ENCODE assay signal across 8 cellular contexts in the genomic region with DNA sequence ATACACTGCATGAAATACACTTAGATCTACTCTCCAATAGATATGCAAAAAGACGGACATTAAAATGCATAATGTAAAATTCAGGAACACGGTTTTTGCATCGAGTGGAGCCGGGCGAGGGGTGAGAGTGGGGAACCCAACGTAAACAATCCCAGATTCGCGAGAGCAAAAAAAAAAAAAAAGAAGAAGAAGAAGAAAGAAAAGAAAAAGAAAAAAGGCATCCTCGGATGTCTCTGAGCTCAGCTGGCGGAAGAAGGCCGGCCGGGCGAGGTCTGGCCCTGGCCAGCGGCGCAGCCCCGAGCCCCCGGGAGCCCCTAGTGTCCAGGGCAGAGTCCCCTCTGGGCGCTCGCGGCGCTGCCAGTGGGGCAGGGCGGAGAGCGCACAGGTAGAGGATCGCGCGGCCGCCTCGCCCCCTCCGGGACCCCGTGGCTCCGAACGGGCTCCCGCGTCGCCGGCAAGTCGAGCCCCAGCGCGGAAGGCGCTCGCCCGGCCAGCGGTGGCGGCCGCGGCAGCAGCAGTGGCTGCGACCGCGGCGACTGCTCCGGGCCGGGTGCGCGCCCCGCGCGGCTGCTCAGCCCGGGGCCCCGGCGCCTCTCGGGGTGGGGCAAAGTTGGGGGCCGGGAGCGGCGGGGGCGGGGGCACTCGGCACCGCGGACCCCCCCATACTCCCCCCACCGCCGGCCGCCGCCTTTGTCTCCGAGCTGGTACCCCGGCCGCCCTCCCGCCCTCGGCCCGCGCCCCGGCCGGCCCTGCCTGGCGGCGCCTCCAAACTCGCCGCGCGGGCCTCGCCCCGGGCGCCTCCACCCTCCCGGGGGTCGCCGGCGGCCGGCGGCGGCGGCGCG. TPM values are rescaled to one million over a fixed set of nuclear protein-coding genes. Genes with fewer than 3 reads are reported as not detected.
DNase-seq lines count a peak whose midpoint lies in the region; ATAC-seq and TF ChIP-seq lines count a peak whose summit lies in the region.

No MANE protein-coding gene starts in this region.

- H3K9ac ChIP-seq in skeletal muscle satellite cell (ENCODE audit: low read depth, low read length) = peak overlapping the region; percentile 86

- no peaks in the 10 kb centered on the region for H3K9me2 ChIP-seq in hepatocyte (replicated peaks; ENCODE audit: insufficient read depth)

- H3K27ac Mint-ChIP-seq in Caco-2 (ENCODE audit: unreplicated experiment) = peak overlapping the region; percentile 89
- no peak overlapping the region for H3K27ac Mint-ChIP-seq in activated T-helper 2 cell treated with anti-CD3 and anti-CD28 coated beads, Interferon-gamma antibody, Interleukin-2, Interleukin-4, amounts not matched to agents 10 μg/mL and 5 μg/mL and 100 μg/mL, durations not matched to agents 14 hours and 24 hours and 36 hours

- POLR2A ChIA-PET in Caco-2 (lab: Charles Lee) = interaction anchor here (0.6 to 0.7 kb wide), 3 partner anchors 19 to 64 kb away, joined by 4 to 6 read pairs (median 5); no protein-coding TSS in a partner anchor

- peak overlapping the region; percentile 82 for H3K4me2 ChIP-seq in hepatocyte
- peak overlapping the region; percentile 86 for H3K4me2 ChIP-seq in skeletal muscle satellite cell (ENCODE audit: low read length)

- H3K27me3 ChIP-seq in Caco-2 (replicated peaks; ENCODE audit: control insufficient read depth, insufficient read depth, low read length) (no peaks in the 10 kb centered on the region), hepatocyte (peaks cover 30% of the 10 kb centered on the region), skeletal muscle satellite cell (ENCODE audit: control insufficient read depth, insufficient read depth, low read length) (no peaks in the 10 kb centered on the region)

- no peaks in the 10 kb centered on the region for H3K9me3 Mint-ChIP-seq in Caco-2 (ENCODE audit: unreplicated experiment)
- no peaks in the 10 kb centered on the region for H3K9me3 Mint-ChIP-seq in activated T-helper 2 cell treated with anti-CD3 and anti-CD28 coated beads, Interferon-gamma antibody, Interleukin-2, Interleukin-4, amounts not matched to agents 10 μg/mL and 5 μg/mL and 100 μg/mL, durations not matched to agents 14 hours and 24 hours and 36 hours

- H3K4me1 ChIP-seq in Caco-2 = peaks cover 44% of the 10 kb centered on the region
- peaks cover 56% of the 10 kb centered on the region for H3K4me1 ChIP-seq in hepatocyte (ENCODE audit: insufficient read depth)
- H3K4me1 ChIP-seq in skeletal muscle satellite cell (ENCODE audit: control insufficient read depth, insufficient read depth, low read length) = peaks cover 60% of the 10 kb centered on the region

- peak overlapping the region; percentile 91 for H3K4me3 Mint-ChIP-seq in Caco-2 (ENCODE audit: unreplicated experiment)
- peak overlapping the region; percentile 91 for H3K4me3 Mint-ChIP-seq in activated T-helper 2 cell treated with anti-CD3 and anti-CD28 coated beads, Interferon-gamma antibody, Interleukin-2, Interleukin-4, amounts not matched to agents 10 μg/mL and 5 μg/mL and 100 μg/mL, durations not matched to agents 14 hours and 24 hours and 36 hours (ENCODE audit: low read depth)

- 1% methylated on average over 42 of the region's 100 CpGs for WGBS in hepatocyte (ENCODE audit: low lambda C conversion rate, missing lambda C conversion rate)

- CTCF ChIA-PET in Caco-2 (lab: Charles Lee) = interaction anchor here (0.6 to 0.9 kb wide), 3 partner anchors 37 to 95 kb away, joined by 3 read pairs; no protein-coding TSS in a partner anchor

- H3K36me3 ChIP-seq in Caco-2 (ENCODE audit: control insufficient read depth, insufficient read depth, low read length) (no peaks in the 10 kb centered on the region), hepatocyte (replicated peaks; ENCODE audit: insufficient read depth, low read depth) (no peaks in the 10 kb centered on the region), skeletal muscle satellite cell (ENCODE audit: insufficient read depth, low read length) (no peaks in the 10 kb centered on the region)

- DNase-seq in Caco-2 = peak in 1 of 2 experiments; percentile 70
- no peak for DNase-seq in activated T-helper 2 cell treated with anti-CD3 and anti-CD28 coated beads, Interferon-gamma antibody, Interleukin-2, Interleukin-4, amounts not matched to agents 10 μg/mL and 5 μg/mL and 100 μg/mL, durations not matched to agents 14 hours and 24 hours and 36 hours (ENCODE audit: low spot score)
- peak; percentile 82 for DNase-seq in hepatocyte (ENCODE audit: low spot score)
- no peak for DNase-seq in GDM1 (lab: John Stamatoyannopoulos, UW)
- DNase-seq in activated CD4-positive, alpha-beta T cell treated with anti-CD3 and anti-CD28 coated beads for 1 hour = no peak

- H3K4me3 ChIP-seq in Caco-2 (ENCODE audit: low read depth, low read length) = peak overlapping the region; percentile 58
- peak overlapping the region; percentile 59 for H3K4me3 ChIP-seq in hepatocyte
- peak overlapping the region; percentile 67 for H3K4me3 ChIP-seq in skeletal muscle satellite cell (ENCODE audit: low read length)

- H3K79me2 ChIP-seq in hepatocyte = peaks cover 60% of the 10 kb centered on the region

- peaks cover 52% of the 10 kb centered on the region for H3K4me1 Mint-ChIP-seq in Caco-2 (ENCODE audit: low read depth, unreplicated experiment)
- peaks cover 15% of the 10 kb centered on the region for H3K4me1 Mint-ChIP-seq in activated T-helper 2 cell treated with anti-CD3 and anti-CD28 coated beads, Interferon-gamma antibody, Interleukin-2, Interleukin-4, amounts not matched to agents 10 μg/mL and 5 μg/mL and 100 μg/mL, durations not matched to agents 14 hours and 24 hours and 36 hours (ENCODE audit: low read depth)

- H2AFZ ChIP-seq in hepatocyte = peak overlapping the region; percentile 58

- H3K9me3 ChIP-seq in Caco-2 = no peaks in the 10 kb centered on the region
- H3K9me3 ChIP-seq in hepatocyte (ENCODE audit: low read depth) = no peaks in the 10 kb centered on the region
- no peaks in the 10 kb centered on the region for H3K9me3 ChIP-seq in skeletal muscle satellite cell (replicated peaks; ENCODE audit: low read length)

- intact Hi-C loops in Caco-2 (cut with micrococcal nuclease; ENCODE audit: unreplicated experiment) = loop anchor here (1.0 to 5.0 kb wide), 4 partner anchors 9 to 115 kb away; a partner anchor contains a TSS
- intact Hi-C loops in activated T-helper 2 cell treated with anti-CD3 and anti-CD28 coated beads, Interferon-gamma antibody, Interleukin-2, Interleukin-4, amounts not matched to agents 10 μg/mL and 5 μg/mL and 100 μg/mL, durations not matched to agents 14 hours and 24 hours and 36 hours (cut with micrococcal nuclease) = loop anchor here (10.0 kb wide), 2 partner anchors 223 to 393 kb away; no protein-coding TSS in a partner anchor

- ATAC-seq in GM19351 (IDR thresholded peaks at IDR 0.05; ENCODE audit: unreplicated experiment) (peak; percentile 53), HG03432 (IDR thresholded peaks at IDR 0.05; ENCODE audit: unreplicated experiment) (peak; percentile 51)

- no peaks in the 10 kb centered on the region for H4K20me1 ChIP-seq in hepatocyte (ENCODE audit: insufficient read depth, poor library complexity, severe bottlenecking)

- H3K27me3 Mint-ChIP-seq in Caco-2 (ENCODE audit: insufficient read depth, unreplicated experiment) = no peaks in the 10 kb centered on the region
- H3K27me3 Mint-ChIP-seq in activated T-helper 2 cell treated with anti-CD3 and anti-CD28 coated beads, Interferon-gamma antibody, Interleukin-2, Interleukin-4, amounts not matched to agents 10 μg/mL and 5 μg/mL and 100 μg/mL, durations not matched to agents 14 hours and 24 hours and 36 hours (ENCODE audit: low read depth) = peaks cover 71% of the 10 kb centered on the region

- peaks cover 18% of the 10 kb centered on the region for H3K36me3 Mint-ChIP-seq in Caco-2 (ENCODE audit: insufficient read depth, unreplicated experiment)
- peaks cover 3% of the 10 kb centered on the region for H3K36me3 Mint-ChIP-seq in activated T-helper 2 cell treated with anti-CD3 and anti-CD28 coated beads, Interferon-gamma antibody, Interleukin-2, Interleukin-4, amounts not matched to agents 10 μg/mL and 5 μg/mL and 100 μg/mL, durations not matched to agents 14 hours and 24 hours and 36 hours (ENCODE audit: low read depth)

- TF ChIP-seq CTCF in Caco-2 (IDR thresholded peaks at IDR 0.05; ENCODE audit: insufficient read depth in 1 of 2, low read depth in 1 of 2, low read length in 1 of 2, severe bottlenecking in 1 of 2, unreplicated experiment in 1 of 2) = peak; percentile 45 to 59
- peak; percentile 36 for TF ChIP-seq CTCF in hepatocyte (IDR thresholded peaks at IDR 0.05; ENCODE audit: poor library complexity)

- BruUV-seq in Caco-2 (replicated peaks; lab: Mats Ljungman, UMichigan) = no TSS peak

- H3K27ac ChIP-seq in hepatocyte = peak overlapping the region; percentile 89

RNA-seq across cellular contexts. Expression of a gene that starts 9.7 kb away (rescaled TPM):
- total RNA-seq in Caco-2 (2022) = 39.9 TPM in 2 replicates
- 0.62 and 1.2 TPM in 2 replicates for total RNA-seq in activated T-helper 2 cell treated with anti-CD3 and anti-CD28 coated beads, Interferon-gamma antibody, Interleukin-2, Interleukin-4, amounts not matched to agents 10 μg/mL and 5 μg/mL and 100 μg/mL, durations not matched to agents 14 hours and 24 hours and 36 hours
- total RNA-seq in hepatocyte = 11.5 and 11.6 TPM in 2 replicates
- polyA plus RNA-seq in hepatocyte = 6.4 and 10.9 TPM in 2 replicates
- total RNA-seq in skeletal muscle satellite cell (2012; rRNA removed) = 5.1 and 8.3 TPM in 2 replicates
